Comparison of ENCODE assay signal across 1 cellular context in the genomic region with DNA sequence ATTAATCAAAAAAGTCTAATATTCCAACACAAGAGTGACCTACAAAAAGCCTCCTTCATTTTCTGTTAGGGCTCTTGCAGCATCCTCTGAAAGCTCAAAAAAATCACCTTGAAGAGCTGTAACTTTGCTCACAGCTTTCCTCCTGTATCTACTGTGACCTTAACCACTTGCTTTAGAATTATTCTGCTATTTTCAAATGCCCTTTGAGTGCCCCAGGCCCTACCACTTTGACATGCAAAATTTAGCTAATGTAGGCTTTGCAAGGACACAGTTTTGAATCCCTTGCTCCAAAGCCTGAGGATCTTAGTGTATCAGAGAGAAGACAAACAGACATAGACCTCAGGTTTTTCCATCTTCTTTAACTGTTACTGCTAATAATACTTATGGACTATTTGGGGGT.
TF ChIP-seq lines count a peak whose summit lies in the region.

No MANE protein-coding gene starts in this region.

TF ChIP-seq in WTC11, 78 proteins besides CTCF, POLR2A, EP300 and RAD21 (continued from another document):
- no peak for TF ChIP-seq ARID4B (CRISPR knock-in tag; IDR thresholded peaks at IDR 0.05; ENCODE audit: borderline replicate concordance)
- TF ChIP-seq ELF4 (CRISPR knock-in tag; IDR thresholded peaks at IDR 0.05; ENCODE audit: low read depth): no peak
- no peak for TF ChIP-seq ZNF232 (CRISPR knock-in tag; IDR thresholded peaks at IDR 0.05)
- TF ChIP-seq ZNF512 (CRISPR knock-in tag; IDR thresholded peaks at IDR 0.05; ENCODE audit: borderline replicate concordance): no peak
